10 cellular contexts compared by ENCODE assay signal in genomic region chr4:181679754-181680153, GRCh38.
"Had no signal": no experiment of that assay in that cellular context is flagged by ENCODE, and none has a peak within 500 bp of the region (broad histone marks: within the 10 kb centered on the region; RNA-seq: fewer than 3 reads in every experiment).

No MANE protein-coding gene starts in this region.

- H3K27ac ChIP-seq: VCaP, WERI-Rb-1 had no signal

- ATAC-seq: activated CD4-positive, alpha-beta T cell treated with anti-CD3 and anti-CD28 coated beads for 36 hours; activated CD4-positive, CD25-positive, alpha-beta regulatory T cell treated with anti-CD3 and anti-CD28 coated beads, Interleukin-2, amount 50 U/mL, for 24 hours; activated CD8-positive, alpha-beta memory T cell treated with anti-CD3 and anti-CD28 coated beads, Interleukin-2, amount 10 ng/mL, durations not matched to agents 7 days and 5 days; activated CD8-positive, alpha-beta T cell treated with anti-CD3 and anti-CD28 coated beads for 36 hours; activated CD8-positive, alpha-beta T cell treated with anti-CD3 and anti-CD28 coated beads, Interleukin-2, amount 10 ng/mL, durations not matched to agents 7 days and 5 days; T-cell; T-helper 17 cell; WTC11 had no signal

- H3K36me3 ChIP-seq: WERI-Rb-1 had no signal
